ENCODE assay signal across 16 cellular contexts in genomic region chr18:66640431-66640830, GRCh38. TPM values are rescaled to one million over a fixed set of nuclear protein-coding genes. Genes with fewer than 3 reads are reported as not detected.
DNase-seq lines count a peak whose midpoint lies in the region; ATAC-seq, FAIRE-seq and TF ChIP-seq lines count a peak whose summit lies in the region.
"Had no signal": no experiment of that assay in that cellular context is flagged by ENCODE, and none has a peak within 500 bp of the region (broad histone marks: within the 10 kb centered on the region; RNA-seq: fewer than 3 reads in every experiment).

No MANE protein-coding gene starts in this region.

- no peaks in the 10 kb centered on the region for H3K27me3 Mint-ChIP-seq in astrocyte (ENCODE audit: low read depth, unreplicated experiment)
- H3K27me3 Mint-ChIP-seq: activated T-helper 17 cell treated with anti-CD3 and anti-CD28 coated beads, Interleukin-2, amount 50 U/mL, for 72 hours had no signal

- H3K27ac Mint-ChIP-seq in astrocyte (ENCODE audit: unreplicated experiment) = peak overlapping the region; percentile 55
- H3K27ac Mint-ChIP-seq: activated T-helper 17 cell treated with anti-CD3 and anti-CD28 coated beads, Interleukin-2, amount 50 U/mL, for 72 hours had no signal

- H3K4me3 Mint-ChIP-seq in astrocyte (ENCODE audit: unreplicated experiment) = no peak overlapping the region
- H3K4me3 Mint-ChIP-seq: activated T-helper 17 cell treated with anti-CD3 and anti-CD28 coated beads, Interleukin-2, amount 50 U/mL, for 72 hours had no signal

- no peaks in the 10 kb centered on the region for H3K9me3 Mint-ChIP-seq in astrocyte (ENCODE audit: unreplicated experiment)

- H3K9ac ChIP-seq in astrocyte (ENCODE audit: low read length) = no peak overlapping the region
- H3K9ac ChIP-seq: BLaER1 treated with 17β-estradiol and CSF1 and Interleukin-3, amounts not matched to agents 10 nM and 100 nM; GM23248; SK-N-SH had no signal

- H3K79me2 ChIP-seq in astrocyte (ENCODE audit: insufficient read depth, low read length) = no peaks in the 10 kb centered on the region

- H3K4me2 ChIP-seq in astrocyte (ENCODE audit: low read length) = no peak overlapping the region
- H3K4me2 ChIP-seq: SK-N-SH had no signal

- H3K36me3 ChIP-seq in astrocyte (ENCODE audit: insufficient read depth, low read length) (no peaks in the 10 kb centered on the region), left ventricle myocardium inferior (no peaks in the 10 kb centered on the region), stomach (no peaks in the 10 kb centered on the region), psoas muscle (ENCODE audit: insufficient read depth in 1 of 2, low read depth in 1 of 2) (no peaks in the 10 kb centered on the region)
- H3K36me3 ChIP-seq: BLaER1 treated with 17β-estradiol and CSF1 and Interleukin-3, amounts not matched to agents 10 nM and 100 nM had no signal

- FAIRE-seq in astrocyte (lab: Jason Lieb, UNC) = no peak

- DNase-seq in NB4 (ENCODE audit: low read depth) (peak; percentile 2), astrocyte (ENCODE audit: low read depth) (peak; percentile 4), left ventricle myocardium inferior (peak; percentile 44), stomach (peak; percentile 28), psoas muscle (no peak), amniotic stem cell (lab: John Stamatoyannopoulos, UW) (no peak)
- DNase-seq: DND-41, GM23248, IMR-90, NCI-H1092 treated with DMSO at 0.1 percent for 48 hours, SK-N-SH had no signal

- ATAC-seq in GM19452 (IDR thresholded peaks at IDR 0.05; ENCODE audit: unreplicated experiment) (no peak), psoas muscle (no peak)
- ATAC-seq: activated T-helper 17 cell treated with anti-CD3 and anti-CD28 coated beads, Interleukin-2, amount 50 U/mL, for 72 hours had no signal

- H3K27me3 ChIP-seq in astrocyte (ENCODE audit: insufficient read depth, low read length) (no peaks in the 10 kb centered on the region), left ventricle myocardium inferior (ENCODE audit: low read depth) (no peaks in the 10 kb centered on the region), stomach (no peaks in the 10 kb centered on the region), psoas muscle (ENCODE audit: insufficient read depth in 3 of 3, low read length in 2 of 3) (no peaks in the 10 kb centered on the region)
- H3K27me3 ChIP-seq: BLaER1 treated with 17β-estradiol and CSF1 and Interleukin-3, amounts not matched to agents 10 nM and 100 nM had no signal

- no peak overlapping the region for H3K4me3 ChIP-seq in NB4 (ENCODE audit: low read depth, low read length)
- H3K4me3 ChIP-seq in astrocyte (ENCODE audit: insufficient read depth, low read depth, low read length) = no peak overlapping the region
- H3K4me3 ChIP-seq in left ventricle myocardium inferior = no peak overlapping the region
- H3K4me3 ChIP-seq in stomach = no peak overlapping the region
- H3K4me3 ChIP-seq in psoas muscle = no peak overlapping the region
- H3K4me3 ChIP-seq: BLaER1 treated with 17β-estradiol and CSF1 and Interleukin-3, amounts not matched to agents 10 nM and 100 nM; coronary artery; GM23248 had no signal

- no peak for TF ChIP-seq POLR2A in NB4 (IDR thresholded peaks at IDR 0.05; ENCODE audit: extremely low read depth, insufficient read length)
- no peak for TF ChIP-seq POLR2A in stomach (IDR thresholded peaks at IDR 0.05)

- no peaks in the 10 kb centered on the region for H4K20me1 ChIP-seq in astrocyte (ENCODE audit: insufficient read depth, low read length)
- H4K20me1 ChIP-seq: BLaER1 treated with 17β-estradiol and CSF1 and Interleukin-3, amounts not matched to agents 10 nM and 100 nM had no signal

- H3K27ac ChIP-seq in astrocyte (ENCODE audit: low read depth, low read length) (no peak overlapping the region), left ventricle myocardium inferior (replicated peaks) (peak overlapping the region; percentile 38), stomach (no peak overlapping the region), psoas muscle (no peak overlapping the region)
- H3K27ac ChIP-seq: coronary artery, GM23248, VCaP had no signal

- 52 to 64% (median 54%) methylated on average over 4 of the region's 4 CpGs for WGBS in stomach, 5 donors
- WGBS in psoas muscle, 3 donors = 48 to 56% (median 49%) methylated on average over 4 of the region's 4 CpGs

- TF ChIP-seq CTCF in NB4 (IDR thresholded peaks at IDR 0.05; ENCODE audit: low read depth, low read length) (no peak), astrocyte (IDR thresholded peaks at IDR 0.05; ENCODE audit: insufficient read depth, low read depth, low read length) (no peak), left ventricle myocardium inferior (IDR thresholded peaks at IDR 0.05; ENCODE audit: borderline replicate concordance) (no peak), stomach (IDR thresholded peaks at IDR 0.05) (no peak), psoas muscle (IDR thresholded peaks at IDR 0.05) (no peak)

- intact Hi-C loops in left ventricle myocardium inferior (cut with micrococcal nuclease) (no loop called here), stomach (cut with DNase I; ENCODE audit: low total_unique reads) (no loop called here), psoas muscle (cut with DNase I) (no loop called here)

- H2AFZ ChIP-seq in astrocyte (ENCODE audit: low read depth, low read length) = peak overlapping the region; percentile 35
- H2AFZ ChIP-seq: GM23248 had no signal

- H3K4me1 ChIP-seq in astrocyte (ENCODE audit: insufficient read depth, low read length) (no peaks in the 10 kb centered on the region), left ventricle myocardium inferior (no peaks in the 10 kb centered on the region), stomach (peaks cover 0 to 5% (median 0%) of the 10 kb centered on the region in 4 donors), psoas muscle (no peaks in the 10 kb centered on the region)

- no peaks in the 10 kb centered on the region for H3K36me3 Mint-ChIP-seq in astrocyte (ENCODE audit: low read depth, unreplicated experiment)

- peaks cover 8% of the 10 kb centered on the region for H3K4me1 Mint-ChIP-seq in astrocyte (ENCODE audit: low read depth, unreplicated experiment)
- H3K4me1 Mint-ChIP-seq: activated T-helper 17 cell treated with anti-CD3 and anti-CD28 coated beads, Interleukin-2, amount 50 U/mL, for 72 hours had no signal

- TF ChIP-seq EP300 in stomach (IDR thresholded peaks at IDR 0.05) = no peak

- no peaks in the 10 kb centered on the region for H3K9me3 ChIP-seq in astrocyte (ENCODE audit: insufficient read depth, low read depth, low read length)
- peaks cover 7% of the 10 kb centered on the region for H3K9me3 ChIP-seq in left ventricle myocardium inferior (replicated peaks)
- peaks cover 0 to 4% (median 0%) of the 10 kb centered on the region in 4 donors for H3K9me3 ChIP-seq in stomach
- no peaks in the 10 kb centered on the region for H3K9me3 ChIP-seq in psoas muscle
- H3K9me3 ChIP-seq: SK-N-SH had no signal

RNA-seq across cellular contexts. Expression of gene CDH19, which starts 36.5 kb away (rescaled TPM):
- total RNA-seq in astrocyte (not detected in 2 replicates), left ventricle myocardium inferior (13.0 TPM), stomach (10 to 100 TPM in 4 of 5 donors, 1 to 10 TPM in 1; 2.9 to 52.5 (median 15.5) TPM), psoas muscle (under 1 TPM; 0.13 to 0.41 (median 0.28) TPM)
- polyA plus RNA-seq in stomach (1 to 10 TPM in 1 of 3 donors, under 1 TPM in 2; 0.92 to 2.6 (median 0.93) TPM), psoas muscle (under 1 TPM; 0.17 to 0.32 (median 0.24) TPM)
- total RNA-seq: activated T-helper 17 cell treated with anti-CD3 and anti-CD28 coated beads, Interleukin-2, amount 50 U/mL, for 72 hours; GM23248; IMR-90 had no signal
- polyA plus RNA-seq: GM23248, IMR-90, SK-N-SH had no signal

Comparison
In these comparisons a context has a peak if more than half of its experiments do, and no peak if none do; other contexts are left out.
1. DNase-seq: peak in NB4 (single experiment), astrocyte (single experiment), left ventricle myocardium inferior (single experiment) and stomach (single experiment); none in psoas muscle (0 of 2) and amniotic stem cell (single experiment).